ENCODE assay signal across 9 cellular contexts in the genomic region with DNA sequence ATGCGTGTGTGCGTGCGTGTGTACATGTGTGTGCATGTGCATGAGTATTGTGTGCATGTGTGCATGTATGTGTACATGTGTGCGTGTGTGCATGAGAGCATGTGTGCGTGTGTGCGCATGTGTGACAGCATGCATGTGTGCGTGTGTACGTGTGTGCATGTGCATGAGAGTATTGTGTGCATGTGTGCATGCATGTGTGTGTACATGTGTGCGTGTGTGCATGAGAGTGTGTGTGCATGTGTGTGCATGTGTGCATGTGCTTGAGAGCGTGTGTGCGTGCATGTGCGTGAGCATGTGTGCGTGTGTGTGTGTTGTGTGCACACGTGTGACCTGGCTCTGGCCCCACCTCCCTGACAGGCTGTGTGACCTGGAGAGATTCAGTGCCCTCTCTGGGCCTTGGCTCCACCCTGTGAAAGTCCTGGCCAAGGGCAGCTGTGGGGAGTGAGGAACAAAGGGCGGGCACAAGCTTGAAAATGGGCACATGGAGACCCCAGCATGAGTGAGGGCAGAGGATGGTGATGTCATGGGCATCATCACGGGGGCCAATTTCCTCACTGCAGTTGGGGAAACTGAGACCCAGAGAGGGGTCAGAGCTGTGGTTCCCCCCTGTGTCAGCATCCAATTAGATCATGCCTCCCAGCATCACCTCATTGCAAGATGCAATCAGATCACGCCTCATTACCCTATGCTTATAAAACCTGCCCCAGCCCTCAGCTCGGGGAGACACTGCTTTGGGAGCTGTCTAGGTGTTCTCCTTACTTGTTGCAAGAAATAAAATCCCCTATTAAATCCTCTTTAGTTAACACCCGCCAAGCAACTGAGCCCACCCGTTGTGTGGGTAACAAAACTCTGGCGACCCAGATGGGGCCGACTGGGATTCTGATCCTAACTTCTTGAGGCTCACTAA. TPM values are rescaled to one million over a fixed set of nuclear protein-coding genes. Genes with fewer than 3 reads are reported as not detected.
DNase-seq lines count a peak whose midpoint lies in the region; ATAC-seq and TF ChIP-seq lines count a peak whose summit lies in the region.
"Had no signal": no experiment of that assay in that cellular context is flagged by ENCODE, and none has a peak within 500 bp of the region (broad histone marks: within the 10 kb centered on the region; RNA-seq: fewer than 3 reads in every experiment).

No MANE protein-coding gene starts in this region.

- ATAC-seq in T-helper 17 cell (peak; percentile 4), left lobe of liver (peak; percentile 45), HG03159 (IDR thresholded peaks at IDR 0.05; ENCODE audit: unreplicated experiment) (no peak)

- no peaks in the 10 kb centered on the region for H3K36me3 ChIP-seq in tibial nerve

- no peak for DNase-seq in activated T-cell treated with anti-CD3 and anti-CD28 coated beads, Interleukin-2, amount 50 U/mL, for 24 hours
- DNase-seq in activated T-cell treated with anti-CD3 and anti-CD28 coated beads for 4 hours (no peak), T-helper 17 cell (no peak), left lobe of liver (ENCODE audit: low spot score) (no peak), tibial nerve (ENCODE audit: low spot score in 2 of 2) (no peak), LoVo (ENCODE audit: low spot score) (no peak)
- DNase-seq in NK-92 treated with Interleukin-12 subunit alpha and Interleukin-12 subunit beta, amount 100 ng/mL, for 24 hours (lab: John Stamatoyannopoulos, UW), result no peak

- no peak for TF ChIP-seq CTCF in tibial nerve (IDR thresholded peaks at IDR 0.05)

- TF ChIP-seq EP300 in tibial nerve (IDR thresholded peaks at IDR 0.05), result no peak

- H3K4me1 ChIP-seq in tibial nerve, result peaks cover 0 to 28% (median 2%) of the 10 kb centered on the region in 4 donors

- H3K4me1 Mint-ChIP-seq in activated T-cell treated with anti-CD3 and anti-CD28 coated beads, Interleukin-2, amount 50 U/mL, for 24 hours (ENCODE audit: low read depth), result peaks cover 50% of the 10 kb centered on the region
- H3K4me1 Mint-ChIP-seq in T-helper 17 cell, result peaks cover 13% of the 10 kb centered on the region

- no peaks in the 10 kb centered on the region for H3K36me3 Mint-ChIP-seq in activated T-cell treated with anti-CD3 and anti-CD28 coated beads, Interleukin-2, amount 50 U/mL, for 24 hours (ENCODE audit: low read depth)
- H3K36me3 Mint-ChIP-seq in T-helper 17 cell (ENCODE audit: low read depth), result no peaks in the 10 kb centered on the region

- peak overlapping the region; percentile 92 for H3K27ac Mint-ChIP-seq in activated T-cell treated with anti-CD3 and anti-CD28 coated beads, Interleukin-2, amount 50 U/mL, for 24 hours
- peak overlapping the region; percentile 81 for H3K27ac Mint-ChIP-seq in T-helper 17 cell

- H3K27me3 Mint-ChIP-seq in activated T-cell treated with anti-CD3 and anti-CD28 coated beads, Interleukin-2, amount 50 U/mL, for 24 hours, result peaks cover 4% of the 10 kb centered on the region
- H3K27me3 Mint-ChIP-seq in T-helper 17 cell, result no peaks in the 10 kb centered on the region

- H3K27ac ChIP-seq in tibial nerve, result peak overlapping the region in 1 of 4 donors; percentile 75

- peak overlapping the region in 3 of 4 donors; percentile 35 to 46 (median 40) for H3K4me3 ChIP-seq in tibial nerve

- 76 to 83% methylated on average over 22 of the region's 22 CpGs for WGBS in tibial nerve, 2 donors

- peaks cover 0 to 5% of the 10 kb centered on the region in 2 donors for H3K27me3 ChIP-seq in tibial nerve

- H3K4me3 Mint-ChIP-seq in activated T-cell treated with anti-CD3 and anti-CD28 coated beads, Interleukin-2, amount 50 U/mL, for 24 hours, result peak overlapping the region; percentile 82
- H3K4me3 Mint-ChIP-seq in T-helper 17 cell, result peak overlapping the region; percentile 90
- H3K4me3 Mint-ChIP-seq: neural crest cell had no signal

- TF ChIP-seq POLR2A in tibial nerve (IDR thresholded peaks at IDR 0.05), result no peak

- H3K9me3 Mint-ChIP-seq in activated T-cell treated with anti-CD3 and anti-CD28 coated beads, Interleukin-2, amount 50 U/mL, for 24 hours, result no peaks in the 10 kb centered on the region
- H3K9me3 Mint-ChIP-seq: neural crest cell had no signal

- H3K9me3 ChIP-seq in T-helper 17 cell (ENCODE audit: control insufficient read depth, low read length, poor library complexity, severe bottlenecking) (no peaks in the 10 kb centered on the region), tibial nerve (no peaks in the 10 kb centered on the region)

RNA-seq across cellular contexts. Expression of gene ACY3, which starts 0.6 kb away (rescaled TPM):
- under 1 TPM in 1 of 2 donors, not detected in 1; 0.37 TPM for total RNA-seq in T-helper 17 cell
- total RNA-seq in left lobe of liver, result 9.7 TPM
- total RNA-seq in tibial nerve, result under 1 TPM in 1 of 4 donors, not detected in 3; 0.44 TPM
- total RNA-seq: neural crest cell had no signal

RNA-seq across cellular contexts. Expression of gene TBX10, which starts 10.3 kb away (rescaled TPM):
- total RNA-seq in T-helper 17 cell (not detected), left lobe of liver (0.15 TPM), tibial nerve (not detected)
- total RNA-seq: neural crest cell had no signal

RNA-seq across cellular contexts. Expression of gene NUDT8, which starts 20.1 kb away (rescaled TPM):
- total RNA-seq in T-helper 17 cell, result 1 to 10 TPM; 1.5 to 3.4 TPM
- 41.6 TPM for total RNA-seq in left lobe of liver
- total RNA-seq in tibial nerve, result 10 to 100 TPM; 11.0 to 21.3 (median 20.0) TPM

RNA-seq across cellular contexts. Expression of gene ALDH3B2, which starts 24.5 kb away (rescaled TPM):
- total RNA-seq in T-helper 17 cell, result not detected
- not detected for total RNA-seq in left lobe of liver
- total RNA-seq in tibial nerve, result not detected
- total RNA-seq: neural crest cell had no signal

RNA-seq across cellular contexts. Expression of gene NDUFV1, which starts 43.2 kb away (rescaled TPM):
- total RNA-seq in T-helper 17 cell, result 100 to 1,000 TPM; 206 to 239 TPM
- total RNA-seq in left lobe of liver, result 192 TPM
- total RNA-seq in tibial nerve, result 100 to 1,000 TPM; 282 to 357 (median 323) TPM
